In genomic region chr11:68194675-68195294, GRCh38 we compare ENCODE assay signal across 14 cellular contexts. TPM values are rescaled to one million over a fixed set of nuclear protein-coding genes. Genes with fewer than 3 reads are reported as not detected.
DNase-seq lines count a peak whose midpoint lies in the region; ATAC-seq and TF ChIP-seq lines count a peak whose summit lies in the region.
"Had no signal": no experiment of that assay in that cellular context is flagged by ENCODE, and none has a peak within 500 bp of the region (broad histone marks: within the 10 kb centered on the region; RNA-seq: fewer than 3 reads in every experiment).

No MANE protein-coding gene starts in this region.

- no peak overlapping the region for H2AFZ ChIP-seq in MM.1S (ENCODE audit: low read length)
- H2AFZ ChIP-seq: GM23338 had no signal

- no peak overlapping the region for H3K9ac ChIP-seq in BLaER1 treated with 17β-estradiol and CSF1 and Interleukin-3, amounts not matched to agents 10 nM and 100 nM
- H3K9ac ChIP-seq in MM.1S (ENCODE audit: low read length), result no peak overlapping the region

- peak overlapping the region in 6 of 10 donors; percentile 18 to 57 (median 30) for H3K4me3 Mint-ChIP-seq in naive thymus-derived CD4-positive, alpha-beta T cell
- H3K4me3 Mint-ChIP-seq in type B pancreatic cell, result no peak overlapping the region
- H3K4me3 Mint-ChIP-seq: CD8-positive, alpha-beta memory T cell; GM23338 had no signal

- H3K79me2 ChIP-seq in MM.1S (ENCODE audit: low read length), result peaks cover 99% of the 10 kb centered on the region

- DNase-seq in MM.1S (no peak), type B pancreatic cell (ENCODE audit: extremely low spot score, unreplicated experiment) (no peak), HK-2 (ENCODE audit: unreplicated experiment) (no peak), kidney tubule cell (ENCODE audit: low spot score) (no peak), DMS 273 (lab: John Stamatoyannopoulos, UW; ENCODE audit: unreplicated experiment) (no peak)
- no peak for DNase-seq in naive thymus-derived CD4-positive, alpha-beta T cell
- DNase-seq in activated T-cell treated with anti-CD3 and anti-CD28 coated beads, Interleukin-2, amount 50 U/mL, for 48 hours, result no peak
- DNase-seq: ACHN; CD8-positive, alpha-beta memory T cell; COR-L47; HCEC 1CT had no signal

- POLR2A ChIA-PET in naive thymus-derived CD4-positive, alpha-beta T cell (lab: Charles Lee), result no interaction called here

- peaks cover 25 to 95% (median 74%) of the 10 kb centered on the region in 7 donors for H3K4me1 Mint-ChIP-seq in naive thymus-derived CD4-positive, alpha-beta T cell
- peaks cover 36% of the 10 kb centered on the region for H3K4me1 Mint-ChIP-seq in type B pancreatic cell (ENCODE audit: unreplicated experiment)

- peak overlapping the region in 7 of 11 experiments; percentile 2 to 50 (median 43); a peak in 10 of 22 replicates for H3K4me2 ChIP-seq in BLaER1 treated with 17β-estradiol and CSF1 and Interleukin-3, amounts not matched to agents 10 nM and 100 nM
- peak overlapping the region; percentile 3; the same call in 1 of the 2 replicates for H3K4me2 ChIP-seq in MM.1S (ENCODE audit: low read depth, low read length)
- H3K4me2 ChIP-seq: GM23338 had no signal

- H3K27me3 ChIP-seq in BLaER1 treated with 17β-estradiol and CSF1 and Interleukin-3, amounts not matched to agents 10 nM and 100 nM, result no peaks in the 10 kb centered on the region
- H3K27me3 ChIP-seq in MM.1S (replicated peaks; ENCODE audit: insufficient read depth, low read length), result no peaks in the 10 kb centered on the region
- no peaks in the 10 kb centered on the region for H3K27me3 ChIP-seq in naive thymus-derived CD4-positive, alpha-beta T cell (ENCODE audit: control insufficient read depth in 2 of 2, insufficient read depth in 2 of 2, low read length in 2 of 2)

- H3K9me3 Mint-ChIP-seq in naive thymus-derived CD4-positive, alpha-beta T cell, result no peaks in the 10 kb centered on the region
- H3K9me3 Mint-ChIP-seq in type B pancreatic cell, result no peaks in the 10 kb centered on the region
- H3K9me3 Mint-ChIP-seq: CD8-positive, alpha-beta memory T cell; GM23338 had no signal

- H3K9me2 ChIP-seq in MM.1S (replicated peaks; ENCODE audit: insufficient read depth, low read length), result no peaks in the 10 kb centered on the region

- peaks cover 16 to 52% (median 41%) of the 10 kb centered on the region in 10 experiments for H3K4me1 ChIP-seq in BLaER1 treated with 17β-estradiol and CSF1 and Interleukin-3, amounts not matched to agents 10 nM and 100 nM
- H3K4me1 ChIP-seq in MM.1S (ENCODE audit: low read length), result peaks cover 36% of the 10 kb centered on the region
- peaks cover 2 to 20% of the 10 kb centered on the region in 2 donors for H3K4me1 ChIP-seq in naive thymus-derived CD4-positive, alpha-beta T cell (ENCODE audit: control insufficient read depth in 2 of 2, insufficient read depth in 2 of 2, low read length in 2 of 2)

- H3K27me3 Mint-ChIP-seq in naive thymus-derived CD4-positive, alpha-beta T cell, result no peaks in the 10 kb centered on the region
- H3K27me3 Mint-ChIP-seq in type B pancreatic cell, result no peaks in the 10 kb centered on the region

- H3K27ac ChIP-seq in BLaER1 treated with 17β-estradiol and CSF1 and Interleukin-3, amounts not matched to agents 10 nM and 100 nM, result no peak overlapping the region
- H3K27ac ChIP-seq in MM.1S (ENCODE audit: low read length), result peak overlapping the region; percentile 26; the same call in 1 of the 2 replicates
- H3K27ac ChIP-seq in naive thymus-derived CD4-positive, alpha-beta T cell (ENCODE audit: low read depth, low read length), result no peak overlapping the region
- H3K27ac ChIP-seq: HL-60 had no signal

- peak overlapping the region in 2 of 9 donors; percentile 32 to 64 for H3K27ac Mint-ChIP-seq in naive thymus-derived CD4-positive, alpha-beta T cell
- H3K27ac Mint-ChIP-seq in type B pancreatic cell, result peak overlapping the region; percentile 47
- H3K27ac Mint-ChIP-seq: GM23338 had no signal

- peaks cover 2 to 10% (median 3%) of the 10 kb centered on the region in 5 donors for H3K36me3 Mint-ChIP-seq in naive thymus-derived CD4-positive, alpha-beta T cell
- H3K36me3 Mint-ChIP-seq in type B pancreatic cell, result peaks cover 7% of the 10 kb centered on the region

- no peaks in the 10 kb centered on the region for H3K9me3 ChIP-seq in BLaER1 treated with 17β-estradiol and CSF1 and Interleukin-3, amounts not matched to agents 10 nM and 100 nM (replicated peaks in 1 of 11)
- H3K9me3 ChIP-seq in MM.1S (replicated peaks; ENCODE audit: insufficient read depth, low read length), result no peaks in the 10 kb centered on the region
- H3K9me3 ChIP-seq in naive thymus-derived CD4-positive, alpha-beta T cell (ENCODE audit: control insufficient read depth in 2 of 3, low read length in 3 of 3), result no peaks in the 10 kb centered on the region

- H3K4me3 ChIP-seq in BLaER1 treated with 17β-estradiol and CSF1 and Interleukin-3, amounts not matched to agents 10 nM and 100 nM, result no peak overlapping the region
- no peak overlapping the region for H3K4me3 ChIP-seq in MM.1S (ENCODE audit: low read length)
- no peak overlapping the region for H3K4me3 ChIP-seq in naive thymus-derived CD4-positive, alpha-beta T cell (ENCODE audit: low read length)
- H3K4me3 ChIP-seq: GM23338 had no signal

- peaks cover 22% of the 10 kb centered on the region for H3F3A ChIP-seq in MM.1S (ENCODE audit: insufficient read depth, low read length)

- CTCF ChIA-PET in naive thymus-derived CD4-positive, alpha-beta T cell (lab: Charles Lee), result interaction anchor here (0.6 to 1.4 kb wide), 2 partner anchors 12 to 16 kb away, joined by 3 read pairs; no protein-coding TSS in a partner anchor

- H4K20me1 ChIP-seq in BLaER1 treated with 17β-estradiol and CSF1 and Interleukin-3, amounts not matched to agents 10 nM and 100 nM, result peaks cover 95 to 100% (median 100%) of the 10 kb centered on the region in 11 experiments
- no peaks in the 10 kb centered on the region for H4K20me1 ChIP-seq in MM.1S (ENCODE audit: insufficient read depth, low read length)

- no peak for ATAC-seq in naive thymus-derived CD4-positive, alpha-beta T cell
- ATAC-seq: GM23338 had no signal

- intact Hi-C loops in naive thymus-derived CD4-positive, alpha-beta T cell (cut with micrococcal nuclease), result no loop called here

- H3K36me3 ChIP-seq in BLaER1 treated with 17β-estradiol and CSF1 and Interleukin-3, amounts not matched to agents 10 nM and 100 nM, result peaks cover 0 to 6% (median 2%) of the 10 kb centered on the region in 11 experiments; a peak in 3 of 22 replicates
- H3K36me3 ChIP-seq in MM.1S (replicated peaks; ENCODE audit: insufficient read depth, low read length), result no peaks in the 10 kb centered on the region
- H3K36me3 ChIP-seq in naive thymus-derived CD4-positive, alpha-beta T cell (ENCODE audit: control insufficient read depth in 2 of 3, insufficient read depth in 3 of 3, low read length in 3 of 3), result no peaks in the 10 kb centered on the region

- TF ChIP-seq CTCF in MM.1S (IDR thresholded peaks at IDR 0.05; ENCODE audit: low read length), result no peak
- no peak for TF ChIP-seq CTCF in type B pancreatic cell (conservative IDR thresholded peaks at IDR 0.05)

RNA-seq across cellular contexts. Expression of gene KMT5B, which starts 18.3 kb away (rescaled TPM):
- 10 to 100 TPM; 32.7 to 68.2 (median 43.8) TPM for total RNA-seq in naive thymus-derived CD4-positive, alpha-beta T cell
- polyA plus RNA-seq in naive thymus-derived CD4-positive, alpha-beta T cell, result 10 to 100 TPM; 42.2 to 58.6 TPM
- total RNA-seq in type B pancreatic cell (ENCODE audit: low replicate concordance), result 48.5 and 54.4 TPM in 2 replicates
